In genomic region chr5:137071941-137072340, GRCh38 we compare ENCODE assay signal across 17 cellular contexts.
A peak's percentile ranks its signal among the peaks of the same experiment; 100 is the strongest.
DNase-seq lines count a peak whose midpoint lies in the region; ATAC-seq and TF ChIP-seq lines count a peak whose summit lies in the region.
"Had no signal": no experiment of that assay in that cellular context is flagged by ENCODE, and none has a peak within 500 bp of the region (broad histone marks: within the 10 kb centered on the region; RNA-seq: fewer than 3 reads in every experiment).

No MANE protein-coding gene starts in this region.

- H4K20me1 ChIP-seq in SU-DHL-6 (ENCODE audit: low read depth, low read length) = no peaks in the 10 kb centered on the region

- H3K9me3 ChIP-seq in SU-DHL-6 (ENCODE audit: insufficient read depth, low read length) = no peaks in the 10 kb centered on the region
- H3K9me3 ChIP-seq: psoas muscle, SJSA1 had no signal

- ATAC-seq in GM21360 (IDR thresholded peaks at IDR 0.05; ENCODE audit: unreplicated experiment) = no peak
- ATAC-seq: activated T-helper 17 cell treated with anti-CD3 and anti-CD28 coated beads, Interleukin-2, amount 50 U/mL, for 72 hours had no signal

- no peaks in the 10 kb centered on the region for H3K79me2 ChIP-seq in SU-DHL-6 (ENCODE audit: insufficient read depth, low read length)

- H3K27me3 Mint-ChIP-seq in osteocyte (ENCODE audit: unreplicated experiment) = no peaks in the 10 kb centered on the region

- DNase-seq in AG10803 (ENCODE audit: low read depth) (peak; percentile 24), fibroblast of pulmonary artery (ENCODE audit: low read depth) (peak; percentile 44), osteocyte (ENCODE audit: extremely low spot score, unreplicated experiment) (no peak), RPMI8226 (no peak), NCI-H69 (lab: John Stamatoyannopoulos, UW) (no peak)
- DNase-seq in activated CD4-positive, CD25-positive, alpha-beta regulatory T cell treated with anti-CD3 and anti-CD28 coated beads, Interleukin-2, amount 50 U/mL, for 72 hours = no peak
- DNase-seq: KG1, naive B cell, NCI-H1092, NCI-H524, psoas muscle, trophoblast cell had no signal

- H3K9me3 Mint-ChIP-seq in osteocyte (ENCODE audit: unreplicated experiment) = no peaks in the 10 kb centered on the region
- H3K9me3 Mint-ChIP-seq: activated T-helper 17 cell treated with anti-CD3 and anti-CD28 coated beads, Interleukin-2, amount 50 U/mL, for 72 hours had no signal

- no peaks in the 10 kb centered on the region for H3K27me3 ChIP-seq in SU-DHL-6 (ENCODE audit: low read length)
- H3K27me3 ChIP-seq: SJSA1 had no signal

- no peak overlapping the region for H3K4me3 ChIP-seq in AG10803 (ENCODE audit: low read length)
- peak overlapping the region; percentile 36 for H3K4me3 ChIP-seq in SU-DHL-6 (ENCODE audit: insufficient read depth, low read length, poor library complexity, severe bottlenecking)
- H3K4me3 ChIP-seq in fibroblast of pulmonary artery (replicated peaks; ENCODE audit: low read depth, low read length) = no peak overlapping the region
- H3K4me3 ChIP-seq: lung, psoas muscle, SJSA1 had no signal

- peaks cover 25% of the 10 kb centered on the region for H3F3A ChIP-seq in SU-DHL-6 (ENCODE audit: insufficient read depth)

- peak overlapping the region; percentile 83 for H2AFZ ChIP-seq in SU-DHL-6 (ENCODE audit: low read depth, low read length, severe bottlenecking)

- H3K4me1 Mint-ChIP-seq in osteocyte (ENCODE audit: unreplicated experiment) = peaks cover 24% of the 10 kb centered on the region
- H3K4me1 Mint-ChIP-seq: naive B cell had no signal

- no peak overlapping the region for H3K4me3 Mint-ChIP-seq in osteocyte (ENCODE audit: unreplicated experiment)
- H3K4me3 Mint-ChIP-seq: activated T-helper 17 cell treated with anti-CD3 and anti-CD28 coated beads, Interleukin-2, amount 50 U/mL, for 72 hours; naive B cell had no signal

- peak overlapping the region; percentile 89 for H3K4me2 ChIP-seq in SU-DHL-6 (ENCODE audit: low read depth, low read length, poor library complexity, severe bottlenecking)

- H3K27ac ChIP-seq in SU-DHL-6 (ENCODE audit: low read depth, low read length) = peak overlapping the region; percentile 100
- H3K27ac ChIP-seq: psoas muscle, SJSA1 had no signal

- H3K36me3 ChIP-seq in SU-DHL-6 (ENCODE audit: low read length) = no peaks in the 10 kb centered on the region
- H3K36me3 ChIP-seq: SJSA1 had no signal

- no peaks in the 10 kb centered on the region for H3K9me2 ChIP-seq in SU-DHL-6 (replicated peaks; ENCODE audit: insufficient read depth, low read length)

- H3K27ac Mint-ChIP-seq in osteocyte (ENCODE audit: unreplicated experiment) = peak overlapping the region; percentile 5
- H3K27ac Mint-ChIP-seq: activated T-helper 17 cell treated with anti-CD3 and anti-CD28 coated beads, Interleukin-2, amount 50 U/mL, for 72 hours; naive B cell had no signal

- no peak for TF ChIP-seq CTCF in AG10803 (conservative IDR thresholded peaks at IDR 0.05; ENCODE audit: low read length)
- no peak for TF ChIP-seq CTCF in SU-DHL-6 (IDR thresholded peaks at IDR 0.05; ENCODE audit: insufficient read depth, low read length, poor library complexity, severe bottlenecking)
- no peak for TF ChIP-seq CTCF in fibroblast of pulmonary artery (IDR thresholded peaks at IDR 0.05; ENCODE audit: low read length, missing control alignments)
- no peak for TF ChIP-seq CTCF in osteocyte (IDR thresholded peaks at IDR 0.05)

- H3K36me3 Mint-ChIP-seq in osteocyte (ENCODE audit: unreplicated experiment) = peaks cover 1% of the 10 kb centered on the region
- H3K36me3 Mint-ChIP-seq: naive B cell had no signal

- H3K9ac ChIP-seq in SU-DHL-6 (ENCODE audit: low read length) = peak overlapping the region; percentile 59

Comparison
In these comparisons a context has a peak if more than half of its experiments do, and no peak if none do; other contexts are left out.
1. DNase-seq: peak in AG10803 (single experiment) and fibroblast of pulmonary artery (single experiment); none in osteocyte (single experiment), activated CD4-positive, CD25-positive, alpha-beta regulatory T cell treated with anti-CD3 and anti-CD28 coated beads, Interleukin-2, amount 50 U/mL, for 72 hours (single experiment), RPMI8226 (single experiment) and NCI-H69 (single experiment).